ENCODE assay signal across 8 cellular contexts in the genomic region with DNA sequence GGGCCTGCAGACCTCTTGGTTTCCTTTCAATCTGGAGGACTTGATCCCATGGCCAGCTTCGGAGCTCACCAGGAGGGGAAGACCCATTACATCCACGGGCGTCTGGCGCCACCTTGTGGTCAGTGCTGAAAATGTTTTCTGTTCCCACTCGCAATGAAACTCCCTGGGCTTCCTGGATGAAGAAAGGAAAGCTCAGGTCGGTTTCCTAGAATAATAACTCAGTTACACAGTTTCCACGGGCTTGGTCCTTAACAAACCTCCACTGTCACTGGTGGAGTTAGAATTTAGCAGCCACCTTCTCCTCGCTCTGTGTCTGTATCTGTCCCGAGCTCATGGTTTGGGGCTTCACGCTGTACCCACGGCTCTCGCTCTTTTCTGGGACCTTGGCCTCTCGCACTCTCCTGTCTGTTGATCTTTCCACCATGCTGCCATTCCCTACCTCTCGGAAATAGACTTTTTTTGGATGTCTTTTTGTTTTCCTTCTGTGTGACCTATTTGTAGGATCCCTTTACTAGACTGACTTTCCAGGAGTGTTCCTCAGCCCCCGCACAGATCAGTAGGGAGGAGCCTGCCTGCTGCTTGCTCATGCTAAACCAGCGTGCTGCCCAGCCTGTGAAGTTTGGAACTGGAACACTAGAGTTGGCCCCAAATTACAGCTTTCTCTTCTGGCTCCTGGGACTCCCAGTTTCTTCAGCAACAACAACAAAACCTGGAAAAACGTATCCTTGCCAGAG. TPM values are rescaled to one million over a fixed set of nuclear protein-coding genes. Genes with fewer than 3 reads are reported as not detected.
DNase-seq lines count a peak whose midpoint lies in the region; TF ChIP-seq lines count a peak whose summit lies in the region.

No MANE protein-coding gene starts in this region.

- H2AFZ ChIP-seq in MM.1S (ENCODE audit: low read length): peak overlapping the region; percentile 85
- peak overlapping the region; percentile 95 for H2AFZ ChIP-seq in neural progenitor cell (replicated peaks)

- H3K27me3 ChIP-seq in H7 (ENCODE audit: control insufficient read depth, insufficient read depth, low read length) (no peaks in the 10 kb centered on the region), MM.1S (replicated peaks; ENCODE audit: insufficient read depth, low read length) (no peaks in the 10 kb centered on the region), neural progenitor cell (no peaks in the 10 kb centered on the region), stomach (no peaks in the 10 kb centered on the region)

- H3K36me3 ChIP-seq in H7 (replicated peaks; ENCODE audit: control insufficient read depth, insufficient read depth, low read length): no peaks in the 10 kb centered on the region
- no peaks in the 10 kb centered on the region for H3K36me3 ChIP-seq in MM.1S (replicated peaks; ENCODE audit: insufficient read depth, low read length)
- H3K36me3 ChIP-seq in neural progenitor cell: no peaks in the 10 kb centered on the region
- H3K36me3 ChIP-seq in stomach: no peaks in the 10 kb centered on the region

- H3K4me3 ChIP-seq in H7 (ENCODE audit: insufficient read depth, low read depth, low read length): peak overlapping the region; percentile 10; the same call in 1 of the 2 replicates
- peak overlapping the region; percentile 60 for H3K4me3 ChIP-seq in MM.1S (ENCODE audit: low read length)
- peak overlapping the region; percentile 55 to 57 for H3K4me3 ChIP-seq in foreskin fibroblast (ENCODE audit: low read depth in 1 of 2, low read length in 2 of 2)
- peak overlapping the region; percentile 11 for H3K4me3 ChIP-seq in neural progenitor cell
- peak overlapping the region; percentile 45 to 54 (median 48) for H3K4me3 ChIP-seq in stomach

- peak overlapping the region; percentile 6 for H3K4me3 Mint-ChIP-seq in neural progenitor cell

- H3K27me3 Mint-ChIP-seq in neural progenitor cell (ENCODE audit: insufficient read depth, low read depth): peaks cover 8% of the 10 kb centered on the region

- H3K9me3 Mint-ChIP-seq in neural progenitor cell: no peaks in the 10 kb centered on the region

- no peak overlapping the region for H3K27ac ChIP-seq in MM.1S (ENCODE audit: low read length)
- no peak overlapping the region for H3K27ac ChIP-seq in neural progenitor cell
- H3K27ac ChIP-seq in stomach: peak overlapping the region; percentile 52 to 82 (median 67)

- H4K20me1 ChIP-seq in MM.1S (ENCODE audit: insufficient read depth, low read length): no peaks in the 10 kb centered on the region
- H4K20me1 ChIP-seq in neural progenitor cell (ENCODE audit: low read depth): no peaks in the 10 kb centered on the region

- H3K9ac ChIP-seq in MM.1S (ENCODE audit: low read length) (no peak overlapping the region), neural progenitor cell (no peak overlapping the region)

- H3K9me2 ChIP-seq in MM.1S (replicated peaks; ENCODE audit: insufficient read depth, low read length): no peaks in the 10 kb centered on the region

- H3F3A ChIP-seq in MM.1S (ENCODE audit: insufficient read depth, low read length): no peaks in the 10 kb centered on the region
- H3F3A ChIP-seq in neural progenitor cell (ENCODE audit: low read depth): no peaks in the 10 kb centered on the region

- H3K27ac Mint-ChIP-seq in neural progenitor cell: peak overlapping the region; percentile 64

- peaks cover 2% of the 10 kb centered on the region for H3K36me3 Mint-ChIP-seq in neural progenitor cell

- intact Hi-C loops in stomach (cut with DNase I; ENCODE audit: low total_unique reads): loop anchor here (5.0 to 10.0 kb wide), 3 partner anchors 252 to 929 kb away; no protein-coding TSS in a partner anchor

- TF ChIP-seq EP300 in stomach (IDR thresholded peaks at IDR 0.05): no peak

- DNase-seq in DMS79 treated with DMSO at 0.1 percent for 48 hours (lab: John Stamatoyannopoulos, UW): peak; percentile 79
- DNase-seq in H7: peak; percentile 86
- peak; percentile 76 for DNase-seq in MM.1S
- peak; percentile 52 for DNase-seq in SHP77 treated with DMSO at 0.1 percent for 48 hours (lab: John Stamatoyannopoulos, UW)
- peak; percentile 94 for DNase-seq in activated effector memory CD4-positive, alpha-beta T cell treated with anti-CD3 and anti-CD28 coated beads, Interleukin-2, amount 50 U/mL, for 16 hours
- peak; percentile 84 to 95 for DNase-seq in foreskin fibroblast
- DNase-seq in neural progenitor cell (ENCODE audit: low spot score): peak; percentile 90
- peak; percentile 94 for DNase-seq in stomach

- TF ChIP-seq CTCF in MM.1S (IDR thresholded peaks at IDR 0.05; ENCODE audit: low read length) (peak; percentile 84), foreskin fibroblast (IDR thresholded peaks at IDR 0.05; ENCODE audit: low read depth, low read length) (peak; percentile 64), neural progenitor cell (IDR thresholded peaks at IDR 0.05) (peak; percentile 97), stomach (IDR thresholded peaks at IDR 0.05) (peak in 6 of 7 experiments; percentile 21 to 95 (median 89))

- no peak for TF ChIP-seq POLR2A in stomach (IDR thresholded peaks at IDR 0.05)

- 5 to 8% (median 7%) methylated on average over 17 of the region's 17 CpGs for WGBS in stomach, 5 donors

- H3K4me1 ChIP-seq in MM.1S (ENCODE audit: low read length): no peaks in the 10 kb centered on the region; the same call in 1 of the 2 replicates
- H3K4me1 ChIP-seq in neural progenitor cell: no peaks in the 10 kb centered on the region
- H3K4me1 ChIP-seq in stomach: peaks cover 0 to 10% (median 3%) of the 10 kb centered on the region in 4 donors

- peak overlapping the region; percentile 81 for H3K4me2 ChIP-seq in MM.1S (ENCODE audit: low read depth, low read length)
- H3K4me2 ChIP-seq in neural progenitor cell: peak overlapping the region; percentile 35

- H3K9me3 ChIP-seq in MM.1S (replicated peaks; ENCODE audit: insufficient read depth, low read length) (no peaks in the 10 kb centered on the region), neural progenitor cell (ENCODE audit: low read depth) (no peaks in the 10 kb centered on the region), stomach (no peaks in the 10 kb centered on the region)

- no peaks in the 10 kb centered on the region for H3K79me2 ChIP-seq in MM.1S (ENCODE audit: low read length)
- no peaks in the 10 kb centered on the region for H3K79me2 ChIP-seq in neural progenitor cell (ENCODE audit: low read depth)

- peaks cover 8% of the 10 kb centered on the region for H3K4me1 Mint-ChIP-seq in neural progenitor cell

RNA-seq across cellular contexts. Expression of a gene that starts 56.3 kb away (rescaled TPM):
- 3.2 and 4.6 TPM in 2 replicates for total RNA-seq in H7 (2014; rRNA removed; shearing (Covaris generic))
- total RNA-seq in neural progenitor cell (ENCODE audit: low replicate concordance): 2.0 and 2.5 TPM in 2 replicates
- 1 to 10 TPM in 2 of 5 donors, not detected in 3; 1.3 to 4.2 TPM for total RNA-seq in stomach
- 10 to 100 TPM in 1 of 3 donors, under 1 TPM in 2; 0.46 to 37.3 (median 0.75) TPM for polyA plus RNA-seq in stomach

Comparison
In these comparisons a context has a peak if more than half of its experiments do, and no peak if none do; other contexts are left out.
1. H3K4me3 ChIP-seq: peak in every context shown above with its lines; median percentile 60 in MM.1S; 56 in foreskin fibroblast; 48 in stomach; 11 in neural progenitor cell; 10 in H7.
2. H3K27ac ChIP-seq: peak in stomach (5 of 5); none in MM.1S (single experiment) and neural progenitor cell (single experiment).
3. Peak in every context shown above with its lines, with median percentiles within 50 percentile points of each other: DNase-seq and CTCF ChIP-seq.